25 cellular contexts compared by ENCODE assay signal in the genomic region with DNA sequence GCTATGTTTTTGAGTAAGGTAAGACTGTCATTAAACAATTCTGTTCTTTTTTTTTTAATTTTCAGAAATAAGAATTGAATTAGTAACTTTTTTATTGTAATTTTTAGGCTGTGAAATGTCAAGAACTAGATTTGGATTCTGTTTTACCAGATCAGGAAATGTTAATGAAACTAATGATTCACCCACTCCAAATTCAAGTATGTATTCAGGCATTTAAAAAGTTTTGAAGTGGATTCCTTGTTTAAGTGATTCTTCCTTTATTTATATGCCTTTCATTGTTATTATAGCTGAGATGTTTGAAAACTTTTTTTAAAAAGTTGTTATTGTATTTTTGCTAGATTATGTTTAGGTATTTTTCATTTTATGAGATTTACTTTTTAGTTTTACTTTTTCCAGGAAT.
"Had no signal": no experiment of that assay in that cellular context is flagged by ENCODE, and none has a peak within 500 bp of the region (broad histone marks: within the 10 kb centered on the region; RNA-seq: fewer than 3 reads in every experiment).

No MANE protein-coding gene starts in this region.

- H3K9me3 ChIP-seq: esophagus muscularis mucosa, gastrocnemius medialis, heart right ventricle, left ventricle myocardium inferior, lower lobe of right lung, ovary, suprapubic skin, tibial artery, upper lobe of left lung, uterus had no signal

- H3K4me3 ChIP-seq: esophagus muscularis mucosa, gastrocnemius medialis, heart right ventricle, left ventricle myocardium inferior, lower lobe of right lung, neural progenitor cell, ovary, suprapubic skin, tibial artery, upper lobe of left lung, uterus had no signal

- H3K4me1 Mint-ChIP-seq: memory B cell, mesothelial cell of epicardium, natural killer cell, neural progenitor cell had no signal

- H3K36me3 ChIP-seq: neural progenitor cell, ovary, uterus had no signal

- H3K4me1 ChIP-seq: esophagus muscularis mucosa, gastrocnemius medialis, heart right ventricle, left ventricle myocardium inferior, lower lobe of right lung, neural progenitor cell, suprapubic skin, tibial artery, uterus had no signal

- H3K4me3 Mint-ChIP-seq: dendritic cell treated with granulocyte-macrophage colony-stimulating factor and Interleukin-4, amounts not matched to agents 40 ng/mL and 50 ng/mL, for 4 days; effector memory CD8-positive, alpha-beta T cell; memory B cell; mesothelial cell of epicardium; natural killer cell; neural progenitor cell had no signal

- H3K27ac ChIP-seq: epithelial cell of prostate, esophagus muscularis mucosa, gastrocnemius medialis, heart right ventricle, left ventricle myocardium inferior, lower lobe of right lung, neural progenitor cell, ovary, suprapubic skin, tibial artery, upper lobe of left lung, uterus had no signal

- ATAC-seq: effector memory CD8-positive, alpha-beta T cell; gastrocnemius medialis; heart right ventricle; natural killer cell; right cardiac atrium had no signal

- H3K9me3 Mint-ChIP-seq: dendritic cell treated with granulocyte-macrophage colony-stimulating factor and Interleukin-4, amounts not matched to agents 40 ng/mL and 50 ng/mL, for 4 days; effector memory CD8-positive, alpha-beta T cell; memory B cell; mesothelial cell of epicardium; natural killer cell; neural progenitor cell had no signal

- H3K9ac ChIP-seq: neural progenitor cell had no signal

- DNase-seq: effector memory CD8-positive, alpha-beta T cell; gastrocnemius medialis; heart right ventricle; hypothalamus; islet precursor cell; left ventricle myocardium inferior; lower lobe of right lung; natural killer cell; nucleus accumbens; ovary; right cardiac atrium; small intestine; stimulated activated CD4-positive, alpha-beta T cell treated with anti-CD3 and anti-CD28 coated beads, Interleukin-12 subunit alpha, Interleukin-12 subunit beta, amount 100 ng/mL, for 4 hours; stimulated activated naive CD4-positive, alpha-beta T cell treated with Interleukin-2 at 50 U/mL for 16 hours; tibial artery; upper lobe of left lung; uterus had no signal

- H3K27ac Mint-ChIP-seq: dendritic cell treated with granulocyte-macrophage colony-stimulating factor and Interleukin-4, amounts not matched to agents 40 ng/mL and 50 ng/mL, for 4 days; mesothelial cell of epicardium; natural killer cell; neural progenitor cell; progenitor cell of endocrine pancreas had no signal

- H3K27me3 Mint-ChIP-seq: dendritic cell treated with granulocyte-macrophage colony-stimulating factor and Interleukin-4, amounts not matched to agents 40 ng/mL and 50 ng/mL, for 4 days; effector memory CD8-positive, alpha-beta T cell; memory B cell; progenitor cell of endocrine pancreas had no signal

- FAIRE-seq: small intestine had no signal
